In the genomic region with DNA sequence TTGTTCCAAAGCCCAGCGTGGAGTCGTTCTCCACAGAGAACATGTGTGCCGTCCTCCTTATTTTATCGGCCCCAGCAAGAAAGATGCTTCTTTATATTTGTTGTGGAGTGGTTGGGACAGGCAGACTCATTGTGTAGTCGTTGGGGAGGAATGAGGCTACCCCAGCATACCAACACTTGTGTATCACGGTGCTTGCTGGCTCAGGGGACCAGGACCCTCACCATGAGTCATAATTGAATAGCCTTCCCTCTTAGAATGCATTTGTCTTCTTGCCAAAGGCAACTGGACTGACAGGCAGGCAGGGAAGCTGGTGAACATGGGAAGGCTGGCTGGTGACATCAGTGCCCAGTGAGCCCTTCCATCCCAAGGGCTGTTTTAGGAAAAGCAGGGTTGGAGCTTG, we compare ENCODE assay signal across 19 cellular contexts. TPM values are rescaled to one million over a fixed set of nuclear protein-coding genes. Genes with fewer than 3 reads are reported as not detected.
A peak's percentile ranks its signal among the peaks of the same experiment; 100 is the strongest.
DNase-seq lines count a peak whose midpoint lies in the region; ATAC-seq lines count a peak whose summit lies in the region.
"Had no signal": no experiment of that assay in that cellular context is flagged by ENCODE, and none has a peak within 500 bp of the region (broad histone marks: within the 10 kb centered on the region; RNA-seq: fewer than 3 reads in every experiment).

No MANE protein-coding gene starts in this region.

- peak overlapping the region; percentile 63 for H3K27ac Mint-ChIP-seq in activated T-helper 17 cell treated with anti-CD3 and anti-CD28 coated beads, Interleukin-2, amount 50 U/mL, for 72 hours
- H3K27ac Mint-ChIP-seq: CD8-positive, alpha-beta T cell had no signal

- no peaks in the 10 kb centered on the region for H3K9me3 ChIP-seq in GM23248 (ENCODE audit: low read depth)
- H3K9me3 ChIP-seq: BE2C had no signal

- peaks cover 21% of the 10 kb centered on the region for H3K4me1 Mint-ChIP-seq in activated T-helper 17 cell treated with anti-CD3 and anti-CD28 coated beads, Interleukin-2, amount 50 U/mL, for 72 hours

- H3K4me1 ChIP-seq in GM23248 (ENCODE audit: insufficient read depth): peaks cover 5% of the 10 kb centered on the region; the same call in 1 of the 2 replicates
- H3K4me1 ChIP-seq: BE2C had no signal

- no peak overlapping the region for H3K9ac ChIP-seq in GM23248
- H3K9ac ChIP-seq: KMS-11 had no signal

- no peaks in the 10 kb centered on the region for H3F3A ChIP-seq in GM23248 (ENCODE audit: insufficient read depth)

- H3K4me3 ChIP-seq in GM23248 (no peak overlapping the region), skeletal muscle cell (ENCODE audit: low read depth, low read length) (no peak overlapping the region)
- H3K4me3 ChIP-seq: PC-9 had no signal

- 59% methylated on average over 6 of the region's 6 CpGs for WGBS in GM23248 (ENCODE audit: low coverage in 1 of 2, low lambda C conversion rate in 2 of 2, missing lambda C conversion rate in 2 of 2), 2 experiments

- no peak overlapping the region for H3K4me2 ChIP-seq in GM23248 (ENCODE audit: unreplicated experiment)
- H3K4me2 ChIP-seq: KMS-11, PC-9 had no signal

- H3K36me3 Mint-ChIP-seq in activated T-helper 17 cell treated with anti-CD3 and anti-CD28 coated beads, Interleukin-2, amount 50 U/mL, for 72 hours (ENCODE audit: low read depth): peaks cover 19% of the 10 kb centered on the region

- DNase-seq in GM23248 (peak; percentile 11), kidney tubule cell (ENCODE audit: low spot score) (peak; percentile 81), skeletal muscle cell (ENCODE audit: low read depth) (peak; percentile 23), mucosa of gallbladder (ENCODE audit: low spot score) (no peak), NCI-H1436 (lab: John Stamatoyannopoulos, UW) (no peak)
- DNase-seq: ACHN; CD8-positive, alpha-beta T cell; DMS79; GDM1; NCI-H2081 treated with DMSO at 0.1 percent for 48 hours; NCI-H510A treated with DMSO at 0.1 percent for 48 hours; PC-9 had no signal

- no peaks in the 10 kb centered on the region for H3K9me3 Mint-ChIP-seq in activated T-helper 17 cell treated with anti-CD3 and anti-CD28 coated beads, Interleukin-2, amount 50 U/mL, for 72 hours
- H3K9me3 Mint-ChIP-seq: CD8-positive, alpha-beta T cell had no signal

- in situ Hi-C loops in GM23248 (cut with MboI): no loop called here

- H3K27me3 Mint-ChIP-seq in activated T-helper 17 cell treated with anti-CD3 and anti-CD28 coated beads, Interleukin-2, amount 50 U/mL, for 72 hours: no peaks in the 10 kb centered on the region

- H3K27ac ChIP-seq in GM23248: no peak overlapping the region
- H3K27ac ChIP-seq: KMS-11, PC-9 had no signal

- H3K36me3 ChIP-seq in GM23248 (ENCODE audit: low read depth): no peaks in the 10 kb centered on the region; the same call in 1 of the 2 replicates

- H3K27me3 ChIP-seq in GM23248 (replicated peaks; ENCODE audit: insufficient read depth): no peaks in the 10 kb centered on the region
- H3K27me3 ChIP-seq: BE2C had no signal

- no peak for ATAC-seq in activated T-helper 17 cell treated with anti-CD3 and anti-CD28 coated beads, Interleukin-2, amount 50 U/mL, for 72 hours (replicated peaks)
- no peak for ATAC-seq in HG03442 (IDR thresholded peaks at IDR 0.05; ENCODE audit: unreplicated experiment)
- ATAC-seq: CD8-positive, alpha-beta T cell; HepG2 had no signal

- H4K20me1 ChIP-seq in GM23248 (ENCODE audit: insufficient read depth): no peaks in the 10 kb centered on the region

- peaks cover 31% of the 10 kb centered on the region for H3K79me2 ChIP-seq in GM23248 (ENCODE audit: insufficient read depth)

- H3K4me3 Mint-ChIP-seq in activated T-helper 17 cell treated with anti-CD3 and anti-CD28 coated beads, Interleukin-2, amount 50 U/mL, for 72 hours: no peak overlapping the region
- H3K4me3 Mint-ChIP-seq: CD8-positive, alpha-beta T cell had no signal

- H2AFZ ChIP-seq in GM23248: no peak overlapping the region
- H2AFZ ChIP-seq: PC-9 had no signal

- H3K9me2 ChIP-seq in GM23248 (ENCODE audit: insufficient read depth): no peaks in the 10 kb centered on the region

RNA-seq across cellular contexts. Expression of a gene that starts 4.7 kb away (rescaled TPM):
- total RNA-seq in GM23248 (2014; rRNA removed; shearing (Covaris generic)): 13.3 and 29.5 TPM in 2 replicates
- polyA plus RNA-seq in GM23248 (2016; fragmentation: Nextera tagmentation; extraction: Ambion mirVana): 10.0 and 11.5 TPM in 2 replicates
- 10 to 100 TPM; 28.6 to 42.3 TPM for total RNA-seq in activated T-helper 17 cell treated with anti-CD3 and anti-CD28 coated beads, Interleukin-2, amount 50 U/mL, for 72 hours
- 56.1 TPM for total RNA-seq in mucosa of gallbladder

RNA-seq across cellular contexts. Expression of a gene that starts 22.9 kb away (rescaled TPM):
- 20.2 and 23.0 TPM in 2 replicates for total RNA-seq in GM23248 (2014; rRNA removed; shearing (Covaris generic))
- polyA plus RNA-seq in GM23248 (2016; fragmentation: Nextera tagmentation; extraction: Ambion mirVana): 11.1 and 11.2 TPM in 2 replicates
- total RNA-seq in activated T-helper 17 cell treated with anti-CD3 and anti-CD28 coated beads, Interleukin-2, amount 50 U/mL, for 72 hours: 10 to 100 TPM; 27.2 to 52.7 TPM
- 91.8 TPM for total RNA-seq in mucosa of gallbladder

RNA-seq across cellular contexts. Expression of a gene that starts 31.1 kb away (rescaled TPM):
- 1.5 and 3.2 TPM in 2 replicates for total RNA-seq in GM23248 (2014; rRNA removed; shearing (Covaris generic))
- 4.9 and 5.8 TPM in 2 replicates for polyA plus RNA-seq in GM23248 (2016; fragmentation: Nextera tagmentation; extraction: Ambion mirVana)
- 1 to 10 TPM; 3.6 to 8.3 TPM for total RNA-seq in activated T-helper 17 cell treated with anti-CD3 and anti-CD28 coated beads, Interleukin-2, amount 50 U/mL, for 72 hours
- 4.0 TPM for total RNA-seq in mucosa of gallbladder

RNA-seq across cellular contexts. Expression of a gene that starts 33.4 kb away (rescaled TPM):
- total RNA-seq in GM23248 (2014; rRNA removed; shearing (Covaris generic)): 10.1 and 12.8 TPM in 2 replicates
- polyA plus RNA-seq in GM23248 (2016; fragmentation: Nextera tagmentation; extraction: Ambion mirVana): 5.1 and 5.6 TPM in 2 replicates
- total RNA-seq in activated T-helper 17 cell treated with anti-CD3 and anti-CD28 coated beads, Interleukin-2, amount 50 U/mL, for 72 hours: 10 to 100 TPM; 14.5 to 28.8 TPM
- total RNA-seq in mucosa of gallbladder: 25.6 TPM

RNA-seq across cellular contexts. Expression of a gene that starts 34.1 kb away (rescaled TPM):
- 0.25 TPM in 1 of 2 replicates, not detected in the other for total RNA-seq in GM23248 (2014; rRNA removed; shearing (Covaris generic))
- 0.14 and 0.27 TPM in 2 replicates for polyA plus RNA-seq in GM23248 (2016; fragmentation: Nextera tagmentation; extraction: Ambion mirVana)
- total RNA-seq in activated T-helper 17 cell treated with anti-CD3 and anti-CD28 coated beads, Interleukin-2, amount 50 U/mL, for 72 hours: 1 to 10 TPM; 2.0 to 4.4 TPM
- total RNA-seq in mucosa of gallbladder: 71.2 TPM
- total RNA-seq: H1, SK-MEL-5 had no signal

Comparison
In these comparisons a context has a peak if more than half of its experiments do, and no peak if none do; other contexts are left out.
1. DNase-seq: peak in GM23248 (single experiment), kidney tubule cell (single experiment) and skeletal muscle cell (single experiment); none in mucosa of gallbladder (single experiment) and NCI-H1436 (single experiment).